Comparison of ENCODE assay signal across 22 cellular contexts in genomic region chr3:99683876-99684275, GRCh38. TPM values are rescaled to one million over a fixed set of nuclear protein-coding genes. Genes with fewer than 3 reads are reported as not detected.
DNase-seq lines count a peak whose midpoint lies in the region; TF ChIP-seq lines count a peak whose summit lies in the region.
"Had no signal": no experiment of that assay in that cellular context is flagged by ENCODE, and none has a peak within 500 bp of the region (broad histone marks: within the 10 kb centered on the region; RNA-seq: fewer than 3 reads in every experiment).

No MANE protein-coding gene starts in this region.

- no peak overlapping the region for H2BK5ac ChIP-seq in mesenchymal stem cell (ENCODE audit: low read depth, low read length, poor library complexity, severe bottlenecking)

- H3K9me3 ChIP-seq in ascending aorta (no peaks in the 10 kb centered on the region), mesenchymal stem cell (ENCODE audit: control insufficient read depth, low read length) (no peaks in the 10 kb centered on the region), skeletal muscle tissue (ENCODE audit: control insufficient read depth in 3 of 3, low read length in 3 of 3) (no peaks in the 10 kb centered on the region), SK-N-SH (no peaks in the 10 kb centered on the region)
- H3K9me3 ChIP-seq in CD8-positive, alpha-beta memory T cell (ENCODE audit: low read length), result no peaks in the 10 kb centered on the region
- H3K9me3 ChIP-seq: BLaER1 had no signal

- POLR2A ChIA-PET in CD8-positive, alpha-beta memory T cell (lab: Charles Lee), result no interaction called here
- POLR2A ChIA-PET in SK-N-SH (lab: Yijun Ruan, JAX), result no interaction called here

- H2BK12ac ChIP-seq in mesenchymal stem cell (ENCODE audit: low read length in 2 of 2), result no peak overlapping the region

- no peak overlapping the region for H3K14ac ChIP-seq in mesenchymal stem cell (ENCODE audit: low read length in 2 of 2)

- H4K8ac ChIP-seq in mesenchymal stem cell (ENCODE audit: low read length), result no peak overlapping the region

- no peak overlapping the region for H2BK120ac ChIP-seq in mesenchymal stem cell (ENCODE audit: low read depth, low read length)

- H3K9me3 Mint-ChIP-seq in CD8-positive, alpha-beta memory T cell, result peaks cover 0 to 2% (median 0%) of the 10 kb centered on the region in 5 donors

- H3K9me2 ChIP-seq in SK-N-SH, result no peaks in the 10 kb centered on the region

- H3K4me1 ChIP-seq in ACC112 (ENCODE audit: control insufficient read depth, insufficient read depth, low read length, unreplicated experiment), result peaks cover 18% of the 10 kb centered on the region
- peaks cover 0 to 35% of the 10 kb centered on the region in 2 donors for H3K4me1 ChIP-seq in ascending aorta
- H3K4me1 ChIP-seq in mesenchymal stem cell (ENCODE audit: control insufficient read depth, insufficient read depth, low read depth, low read length), result peaks cover 6% of the 10 kb centered on the region
- H3K4me1 ChIP-seq in skeletal muscle tissue (ENCODE audit: control insufficient read depth in 3 of 3, insufficient read depth in 3 of 3, low read length in 3 of 3), result no peaks in the 10 kb centered on the region
- H3K4me1 ChIP-seq in CD8-positive, alpha-beta memory T cell (ENCODE audit: insufficient read depth, low read length), result no peaks in the 10 kb centered on the region
- no peaks in the 10 kb centered on the region for H3K4me1 ChIP-seq in SK-N-SH (ENCODE audit: control insufficient read depth in 1 of 2, insufficient read depth in 2 of 2, low read depth in 1 of 2, low read length in 1 of 2)
- H3K4me1 ChIP-seq: BLaER1 had no signal

- no peak overlapping the region for H3K23ac ChIP-seq in mesenchymal stem cell (ENCODE audit: low read length in 2 of 2)

- H3K4me3 Mint-ChIP-seq in CD8-positive, alpha-beta memory T cell, result no peak overlapping the region
- H3K4me3 Mint-ChIP-seq: CD4-positive, CD25-positive, alpha-beta regulatory T cell had no signal

- H3K27ac Mint-ChIP-seq in CD8-positive, alpha-beta memory T cell, result no peak overlapping the region
- H3K27ac Mint-ChIP-seq: CD4-positive, CD25-positive, alpha-beta regulatory T cell had no signal

- H3K36me3 ChIP-seq in ACC112 (ENCODE audit: insufficient read depth, low read length), result peaks cover 6% of the 10 kb centered on the region; the same call in 1 of the 2 replicates
- no peaks in the 10 kb centered on the region for H3K36me3 ChIP-seq in ascending aorta
- peaks cover 0 to 11% of the 10 kb centered on the region in 2 experiments for H3K36me3 ChIP-seq in mesenchymal stem cell (ENCODE audit: control insufficient read depth in 1 of 2, insufficient read depth in 2 of 2, low read depth in 1 of 2, low read length in 2 of 2)
- no peaks in the 10 kb centered on the region for H3K36me3 ChIP-seq in skeletal muscle tissue (ENCODE audit: control insufficient read depth in 3 of 3, insufficient read depth in 3 of 3, low read length in 3 of 3)
- no peaks in the 10 kb centered on the region for H3K36me3 ChIP-seq in CD8-positive, alpha-beta memory T cell (ENCODE audit: insufficient read depth, low read length)
- H3K36me3 ChIP-seq in SK-N-SH (replicated peaks in 1 of 2; ENCODE audit: control insufficient read depth in 1 of 2, insufficient read depth in 2 of 2, low read length in 1 of 2), result no peaks in the 10 kb centered on the region
- H3K36me3 ChIP-seq: BLaER1 had no signal

- H3F3A ChIP-seq in SK-N-SH (replicated peaks; ENCODE audit: insufficient read depth), result no peaks in the 10 kb centered on the region

- no peaks in the 10 kb centered on the region for H3K79me1 ChIP-seq in mesenchymal stem cell (replicated peaks; ENCODE audit: low read length, poor library complexity, severe bottlenecking)

- no peak for TF ChIP-seq RAD21 in SK-N-SH (IDR thresholded peaks at IDR 0.05; ENCODE audit: low read length)

- peaks cover 70% of the 10 kb centered on the region for H3K79me2 ChIP-seq in ACC112 (ENCODE audit: control insufficient read depth, insufficient read depth, low read length, unreplicated experiment)
- H3K79me2 ChIP-seq in SK-N-SH (ENCODE audit: insufficient read depth), result no peaks in the 10 kb centered on the region

- H3K27ac ChIP-seq in ACC112 (ENCODE audit: low read depth, low read length) (peak overlapping the region; percentile 46), ascending aorta (peak overlapping the region; percentile 51 to 64), mesenchymal stem cell (ENCODE audit: low read length, poor library complexity, severe bottlenecking) (peak overlapping the region; percentile 19), skeletal muscle tissue (ENCODE audit: low read depth, low read length) (peak overlapping the region; percentile 48), SK-N-SH (ENCODE audit: low read depth in 2 of 2, low read length in 1 of 2) (no peak overlapping the region; a peak in 1 of 4 replicates)
- H3K27ac ChIP-seq in CD8-positive, alpha-beta memory T cell (ENCODE audit: low read depth, low read length), result no peak overlapping the region
- H3K27ac ChIP-seq: BLaER1, RWPE1 had no signal

- no peak overlapping the region for H4K91ac ChIP-seq in mesenchymal stem cell (ENCODE audit: low read length)

- no peak for TF ChIP-seq CTCF in ascending aorta (IDR thresholded peaks at IDR 0.05)
- TF ChIP-seq CTCF in SK-N-SH (IDR thresholded peaks at IDR 0.05), result no peak

- no peak overlapping the region for H3K9ac ChIP-seq in mesenchymal stem cell (ENCODE audit: low read length)
- no peak overlapping the region for H3K9ac ChIP-seq in skeletal muscle tissue (ENCODE audit: low read depth in 1 of 3, low read length in 3 of 3)
- H3K9ac ChIP-seq in SK-N-SH, result no peak overlapping the region
- H3K9ac ChIP-seq: BLaER1 had no signal

- H3K4ac ChIP-seq in mesenchymal stem cell (ENCODE audit: low read depth in 1 of 2, low read length in 2 of 2), result no peak overlapping the region

- H2BK15ac ChIP-seq in mesenchymal stem cell (ENCODE audit: low read depth, poor library complexity, severe bottlenecking), result no peak overlapping the region

- H3K4me2 ChIP-seq in mesenchymal stem cell (ENCODE audit: low read length, poor library complexity, severe bottlenecking) (no peak overlapping the region), SK-N-SH (no peak overlapping the region)
- H3K4me2 ChIP-seq: BLaER1 had no signal

- intact Hi-C loops in ascending aorta (cut with DNase I), result no loop called here

- no peak overlapping the region for H2AK5ac ChIP-seq in mesenchymal stem cell (ENCODE audit: low read length, severe bottlenecking)

- H4K20me1 ChIP-seq in SK-N-SH (ENCODE audit: insufficient read depth), result no peaks in the 10 kb centered on the region
- H4K20me1 ChIP-seq: BLaER1 had no signal

- CTCF ChIA-PET in CD8-positive, alpha-beta memory T cell (lab: Charles Lee), result no interaction called here
- CTCF ChIA-PET in SK-N-SH (lab: Yijun Ruan, JAX), result interaction anchor here (0.8 to 0.9 kb wide), 3 partner anchors 25 to 661 kb away, joined by 3 read pairs; no protein-coding TSS in a partner anchor

- H3K4me3 ChIP-seq in ACC112 (ENCODE audit: low read depth, low read length) (no peak overlapping the region), ascending aorta (no peak overlapping the region), mesenchymal stem cell (ENCODE audit: insufficient read depth in 1 of 2, low read depth in 1 of 2, low read length in 2 of 2) (no peak overlapping the region), skeletal muscle tissue (ENCODE audit: low read length in 3 of 3) (no peak overlapping the region), SK-N-SH (ENCODE audit: low read depth in 2 of 2, low read length in 1 of 2) (no peak overlapping the region)
- no peak overlapping the region for H3K4me3 ChIP-seq in CD8-positive, alpha-beta memory T cell (ENCODE audit: low read length)
- H3K4me3 ChIP-seq: BLaER1, K562 had no signal

- 92% methylated on average over 3 of the region's 3 CpGs for WGBS in mesenchymal stem cell
- WGBS in SK-N-SH (ENCODE audit: low lambda C conversion rate), result 4% methylated on average over 3 of the region's 3 CpGs

- no peaks in the 10 kb centered on the region for H3K36me3 Mint-ChIP-seq in CD8-positive, alpha-beta memory T cell
- H3K36me3 Mint-ChIP-seq: CD4-positive, CD25-positive, alpha-beta regulatory T cell had no signal

- no peaks in the 10 kb centered on the region for H3K4me1 Mint-ChIP-seq in CD8-positive, alpha-beta memory T cell
- H3K4me1 Mint-ChIP-seq: CD4-positive, CD25-positive, alpha-beta regulatory T cell had no signal

- H3K27me3 ChIP-seq in ACC112 (ENCODE audit: insufficient read depth, low read length) (no peaks in the 10 kb centered on the region), ascending aorta (no peaks in the 10 kb centered on the region), mesenchymal stem cell (ENCODE audit: control insufficient read depth in 1 of 2, insufficient read depth in 1 of 2, low read length in 2 of 2) (no peaks in the 10 kb centered on the region), skeletal muscle tissue (ENCODE audit: control insufficient read depth in 3 of 3, insufficient read depth in 3 of 3, low read length in 3 of 3) (no peaks in the 10 kb centered on the region), SK-N-SH (ENCODE audit: insufficient read depth) (peaks cover 18% of the 10 kb centered on the region; the same call in 1 of the 2 replicates)
- H3K27me3 ChIP-seq in CD8-positive, alpha-beta memory T cell (ENCODE audit: insufficient read depth, low read length, poor library complexity, severe bottlenecking), result no peaks in the 10 kb centered on the region
- H3K27me3 ChIP-seq: BLaER1 had no signal

- H3K27me3 Mint-ChIP-seq in CD8-positive, alpha-beta memory T cell, result peaks cover 7 to 15% of the 10 kb centered on the region in 2 donors

- TF ChIP-seq EP300 in SK-N-SH (IDR thresholded peaks at IDR 0.05; ENCODE audit: borderline replicate concordance in 1 of 2, low read depth in 1 of 2, low read length in 1 of 2), result no peak

- no peak overlapping the region for H3K18ac ChIP-seq in mesenchymal stem cell (ENCODE audit: low read depth in 1 of 2, low read length in 2 of 2)

- DNase-seq in ascending aorta (ENCODE audit: low spot score in 2 of 2) (no peak), mesenchymal stem cell (no peak), SK-N-SH (no peak), cerebellar nuclear complex (lab: John Stamatoyannopoulos, UW) (no peak)
- DNase-seq in NK-92 treated with Interleukin-12 subunit alpha and Interleukin-12 subunit beta, amount 100 ng/mL, for 24 hours (lab: John Stamatoyannopoulos, UW), result no peak
- DNase-seq in CD8-positive, alpha-beta memory T cell, result no peak
- DNase-seq: CD4-positive, CD25-positive, alpha-beta regulatory T cell; Kasumi-1; MV-4-11; NCI-H1105 treated with DMSO at 0.1 percent for 48 hours; NCI-H146; NCI-H2029; NCI-H446 treated with DMSO at 0.1 percent for 48 hours; NCI-H526 treated with DMSO at 0.1 percent for 48 hours; SHP77 treated with DMSO at 0.1 percent for 48 hours had no signal

- H2AFZ ChIP-seq in ACC112 (ENCODE audit: low read length, unreplicated experiment), result no peak overlapping the region
- H2AFZ ChIP-seq in mesenchymal stem cell (ENCODE audit: low read depth, low read length), result no peak overlapping the region
- H2AFZ ChIP-seq in SK-N-SH (ENCODE audit: low read depth), result no peak overlapping the region

RNA-seq across cellular contexts. Expression of gene COL8A1, which starts 45.5 kb away (rescaled TPM):
- total RNA-seq in ascending aorta (459 TPM), skeletal muscle tissue (1.6 TPM)
- polyA plus RNA-seq in mesenchymal stem cell (2013, experiment 1 of 2), result 115 TPM
- 112 TPM for polyA plus RNA-seq in mesenchymal stem cell (2013, experiment 2 of 2)
- not detected for total RNA-seq in CD8-positive, alpha-beta memory T cell
- polyA plus RNA-seq in CD8-positive, alpha-beta memory T cell, result not detected
- 4.0 and 16.7 TPM in 2 replicates for polyA plus RNA-seq in SK-N-SH (2012; rRNA removed)
- polyA plus RNA-seq in SK-N-SH (2012; cell fraction: cytosol; rRNA removed), result 8.2 and 14.9 TPM in 2 replicates
- 12.8 and 14.7 TPM in 2 replicates for polyA plus RNA-seq in SK-N-SH (2012; cell fraction: nucleus; rRNA removed)
- total RNA-seq: CD4-positive, CD25-positive, alpha-beta regulatory T cell; G401; HepG2 had no signal
- polyA plus RNA-seq: CD4-positive, CD25-positive, alpha-beta regulatory T cell; HepG2; K562 had no signal

Comparison
In these comparisons a context has a peak if more than half of its experiments do, and no peak if none do; other contexts are left out.
1. H3K27ac ChIP-seq: peak in ACC112 (single experiment), ascending aorta (2 of 2), mesenchymal stem cell (single experiment) and skeletal muscle tissue (single experiment); none in CD8-positive, alpha-beta memory T cell (single experiment) and SK-N-SH (0 of 2).
2. RNA of gene COL8A1, which starts 45.5 kb away (total RNA-seq): 459 TPM in ascending aorta (single experiment); 1.6 TPM in skeletal muscle tissue (single experiment) and not detected in CD8-positive, alpha-beta memory T cell; every median in the first group is over 100 times any median in the second.